In genomic region chr18:62763101-62763521, GRCh38 we compare ENCODE assay signal across 19 cellular contexts. TPM values are rescaled to one million over a fixed set of nuclear protein-coding genes. Genes with fewer than 3 reads are reported as not detected.
A peak's percentile ranks its signal among the peaks of the same experiment; 100 is the strongest.
DNase-seq lines count a peak whose midpoint lies in the region; ATAC-seq and TF ChIP-seq lines count a peak whose summit lies in the region.
"Had no signal": no experiment of that assay in that cellular context is flagged by ENCODE, and none has a peak within 500 bp of the region (broad histone marks: within the 10 kb centered on the region; RNA-seq: fewer than 3 reads in every experiment).

No MANE protein-coding gene starts in this region.

- H3K4ac ChIP-seq in trophoblast cell (ENCODE audit: low read depth, low read length), result no peak overlapping the region

- H3K23ac ChIP-seq in trophoblast cell (ENCODE audit: low read length), result no peak overlapping the region

- H3K9me3 ChIP-seq in trophoblast cell (ENCODE audit: insufficient read depth, low read depth, low read length), result no peaks in the 10 kb centered on the region
- no peaks in the 10 kb centered on the region for H3K9me3 ChIP-seq in psoas muscle
- H3K9me3 ChIP-seq: adrenal gland, lower lobe of right lung had no signal

- no peak overlapping the region for H2BK5ac ChIP-seq in trophoblast cell (ENCODE audit: low read depth, low read length, poor library complexity)

- no peaks in the 10 kb centered on the region for H3K79me2 ChIP-seq in trophoblast cell (ENCODE audit: control insufficient read depth, insufficient read depth, low read length, poor library complexity)

- no peak overlapping the region for H3K4me2 ChIP-seq in trophoblast cell (ENCODE audit: low read length)

- no peak overlapping the region for H4K8ac ChIP-seq in trophoblast cell (ENCODE audit: low read depth, low read length)

- TF ChIP-seq RAD21 in Ishikawa (IDR thresholded peaks at IDR 0.05; ENCODE audit: low read depth), result no peak

- DNase-seq in DMS 273 (lab: John Stamatoyannopoulos, UW; ENCODE audit: unreplicated experiment), result peak; percentile 26
- no peak for DNase-seq in DMS 273 treated with DMSO at 0.1 percent for 48 hours (lab: John Stamatoyannopoulos, UW)
- DNase-seq in choroid plexus epithelial cell (ENCODE audit: low read depth), result peak; percentile 73
- peak; percentile 30 to 68 for DNase-seq in trophoblast cell
- no peak for DNase-seq in psoas muscle
- no peak for DNase-seq in anterior cingulate cortex (lab: John Stamatoyannopoulos, UW)
- DNase-seq: activated CD4-positive, alpha-beta T cell treated with anti-CD3 and anti-CD28 coated beads, Interleukin-2, amount 10 ng/mL, durations not matched to agents 24 days and 14 days; activated T-cell treated with anti-CD3 and anti-CD28 coated beads, Interleukin-2, amount 50 U/mL, for 48 hours; adrenal gland; CD4-positive, alpha-beta memory T cell; hypothalamus; KG1; lower lobe of right lung; NCI-H1436 treated with DMSO at 0.1 percent for 48 hours; nucleus accumbens had no signal

- no peak overlapping the region for H3K9ac ChIP-seq in trophoblast cell (ENCODE audit: low read length)

- ATAC-seq in GM21423 (IDR thresholded peaks at IDR 0.05; ENCODE audit: unreplicated experiment) (no peak), psoas muscle (no peak)
- ATAC-seq: lower lobe of right lung, Right ventricle myocardium inferior had no signal

- H3K27me3 ChIP-seq in trophoblast cell (ENCODE audit: insufficient read depth, low read length), result no peaks in the 10 kb centered on the region
- H3K27me3 ChIP-seq in psoas muscle (ENCODE audit: insufficient read depth in 3 of 3, low read length in 2 of 3), result no peaks in the 10 kb centered on the region
- H3K27me3 ChIP-seq: adrenal gland had no signal

- intact Hi-C loops in psoas muscle (cut with DNase I), result no loop called here

- H3K4me3 ChIP-seq in choroid plexus epithelial cell (ENCODE audit: low read depth, low read length), result no peak overlapping the region
- H3K4me3 ChIP-seq in trophoblast cell (ENCODE audit: low read depth, low read length), result no peak overlapping the region
- no peak overlapping the region for H3K4me3 ChIP-seq in psoas muscle
- H3K4me3 ChIP-seq: adrenal gland, lower lobe of right lung had no signal

- no peak overlapping the region for H2AFZ ChIP-seq in trophoblast cell (ENCODE audit: insufficient read depth, low read length, poor library complexity)

- no peak overlapping the region for H2AK5ac ChIP-seq in trophoblast cell (ENCODE audit: low read length)

- no peaks in the 10 kb centered on the region for H3K36me3 ChIP-seq in trophoblast cell (ENCODE audit: control insufficient read depth in 1 of 2, insufficient read depth in 2 of 2, low read length in 2 of 2)
- no peaks in the 10 kb centered on the region for H3K36me3 ChIP-seq in psoas muscle (ENCODE audit: insufficient read depth in 1 of 2, low read depth in 1 of 2)
- H3K36me3 ChIP-seq: adrenal gland, lower lobe of right lung had no signal

- no peak overlapping the region for H2BK120ac ChIP-seq in trophoblast cell (ENCODE audit: insufficient read depth, low read length, poor library complexity)

- no peaks in the 10 kb centered on the region for H3K79me1 ChIP-seq in trophoblast cell (ENCODE audit: low read length)

- H3K18ac ChIP-seq in trophoblast cell (ENCODE audit: low read length), result no peak overlapping the region

- H4K91ac ChIP-seq in trophoblast cell (ENCODE audit: low read depth, low read length), result no peak overlapping the region

- no CpG with 5 or more reads among the region's 7 CpGs for WGBS in trophoblast cell (ENCODE audit: extremely low coverage, insufficient coverage, insufficient read length)
- 73 to 74% (median 74%) methylated on average over 7 of the region's 7 CpGs for WGBS in psoas muscle, 3 donors

- H2BK12ac ChIP-seq in trophoblast cell (ENCODE audit: low read length), result no peak overlapping the region

- no peak for TF ChIP-seq CTCF in choroid plexus epithelial cell (conservative IDR thresholded peaks at IDR 0.05; ENCODE audit: low read depth, low read length)
- TF ChIP-seq CTCF in psoas muscle (IDR thresholded peaks at IDR 0.05), result no peak

- H3K4me1 ChIP-seq in trophoblast cell (ENCODE audit: control insufficient read depth in 1 of 2, insufficient read depth in 2 of 2, low read length in 2 of 2), result peaks cover 5 to 8% of the 10 kb centered on the region in 2 experiments
- peaks cover 12% of the 10 kb centered on the region for H3K4me1 ChIP-seq in psoas muscle

- no peak overlapping the region for H3K14ac ChIP-seq in trophoblast cell (ENCODE audit: low read length)

- H3K27ac ChIP-seq in trophoblast cell (ENCODE audit: low read depth, low read length) (no peak overlapping the region), psoas muscle (no peak overlapping the region)
- H3K27ac ChIP-seq: 22Rv1, adrenal gland, lower lobe of right lung had no signal

- no peak overlapping the region for H4K12ac ChIP-seq in trophoblast cell (ENCODE audit: low read depth, low read length)

- no peak for TF ChIP-seq EP300 in Ishikawa (IDR thresholded peaks at IDR 0.05; ENCODE audit: borderline replicate concordance)

TF ChIP-seq in Ishikawa, 13 proteins besides CTCF, POLR2A, EP300 and RAD21:
- TF ChIP-seq CREB1 (IDR thresholded peaks at IDR 0.05; ENCODE audit: low read depth), result no peak
- no peak for TF ChIP-seq MAX (IDR thresholded peaks at IDR 0.05)
- TF ChIP-seq TEAD4 (IDR thresholded peaks at IDR 0.05), result peak; percentile 32; the same call in 1 of the 2 replicates

RNA-seq across cellular contexts. Expression of gene PHLPP1, which starts 47.8 kb away (rescaled TPM):
- polyA plus RNA-seq in trophoblast cell (2013), result 29.4 and 30.9 TPM in 2 replicates
- 1 to 10 TPM; 3.5 to 6.4 (median 5.7) TPM for total RNA-seq in psoas muscle
- polyA plus RNA-seq in psoas muscle, result 1 to 10 TPM in 2 of 3 donors, under 1 TPM in 1; 0.79 to 2.6 (median 2.5) TPM

Comparison
In these comparisons a context has a peak if more than half of its experiments do, and no peak if none do; other contexts are left out.
1. DNase-seq: peak in DMS 273 (single experiment), choroid plexus epithelial cell (single experiment) and trophoblast cell (2 of 2); none in DMS 273 treated with DMSO at 0.1 percent for 48 hours (single experiment), psoas muscle (0 of 2) and anterior cingulate cortex (0 of 58).